In genomic region chr12:49741882-49742620, GRCh38 we compare ENCODE assay signal across 1 cellular context.
A peak's percentile ranks its signal among the peaks of the same experiment; 100 is the strongest.
TF ChIP-seq lines count a peak whose summit lies in the region.

No MANE protein-coding gene starts in this region.

TF ChIP-seq in HepG2, 621 proteins besides CTCF, POLR2A, EP300 and RAD21 (continued from another document and continues in another):
- TF ChIP-seq USF2 (IDR thresholded peaks at IDR 0.05; ENCODE audit: low read depth, low read length), result no peak
- no peak for TF ChIP-seq USF2 (CRISPR knock-in tag; IDR thresholded peaks at IDR 0.05; ENCODE audit: borderline replicate concordance)
- no peak for TF ChIP-seq ZNF766 (CRISPR knock-in tag; IDR thresholded peaks at IDR 0.05; ENCODE audit: borderline replicate concordance)
- TF ChIP-seq ZMYM4 (CRISPR knock-in tag; IDR thresholded peaks at IDR 0.05), result no peak
- TF ChIP-seq HOXD1 (CRISPR knock-in tag; IDR thresholded peaks at IDR 0.05), result no peak
- TF ChIP-seq GATAD1 (CRISPR knock-in tag; IDR thresholded peaks at IDR 0.05), result no peak
- no peak for TF ChIP-seq KIAA2018 (CRISPR knock-in tag; IDR thresholded peaks at IDR 0.05; ENCODE audit: borderline replicate concordance)
- TF ChIP-seq NCOA2 (CRISPR knock-in tag; IDR thresholded peaks at IDR 0.05), result peak; percentile 17; the same call in 1 of the 2 replicates
- TF ChIP-seq TBX2 (CRISPR knock-in tag; IDR thresholded peaks at IDR 0.05; ENCODE audit: borderline replicate concordance), result no peak; the same call in 1 of the 2 replicates
- no peak for TF ChIP-seq ZNF24 (IDR thresholded peaks at IDR 0.05)
- TF ChIP-seq MLLT10 (CRISPR knock-in tag; IDR thresholded peaks at IDR 0.05), result no peak
- TF ChIP-seq THAP9 (CRISPR knock-in tag; IDR thresholded peaks at IDR 0.05; ENCODE audit: borderline replicate concordance), result no peak
- TF ChIP-seq SNRNP70 (IDR thresholded peaks at IDR 0.05; ENCODE audit: low read depth, low read length), result no peak
- no peak for TF ChIP-seq ZNF230 (CRISPR knock-in tag; IDR thresholded peaks at IDR 0.05)
- no peak for TF ChIP-seq ZNF225 (CRISPR knock-in tag; IDR thresholded peaks at IDR 0.05)
- TF ChIP-seq ZNF737 (CRISPR knock-in tag; IDR thresholded peaks at IDR 0.05; ENCODE audit: borderline replicate concordance), result no peak
- TF ChIP-seq ZNF644 (CRISPR knock-in tag; IDR thresholded peaks at IDR 0.05; ENCODE audit: low read depth), result 0 out of 2 replicates have a peak, but pooled peaks have one; percentile 20
- TF ChIP-seq ZBTB10 (CRISPR knock-in tag; IDR thresholded peaks at IDR 0.05; ENCODE audit: borderline replicate concordance), result no peak
- no peak for TF ChIP-seq HOXA9 (CRISPR knock-in tag; IDR thresholded peaks at IDR 0.05; ENCODE audit: borderline replicate concordance)
- TF ChIP-seq PHF5A (CRISPR knock-in tag; IDR thresholded peaks at IDR 0.05; ENCODE audit: low read depth, unreplicated experiment), result no peak
- no peak for TF ChIP-seq YY1 (IDR thresholded peaks at IDR 0.05; ENCODE audit: insufficient read depth, insufficient replicate concordance, low read depth, low read length)
- 0 out of 2 replicates have a peak, but pooled peaks have one; percentile 32 for TF ChIP-seq TARDBP (CRISPR knock-in tag; IDR thresholded peaks at IDR 0.05)
- TF ChIP-seq POLR2G (IDR thresholded peaks at IDR 0.05; ENCODE audit: low read depth, low read length), result no peak; the same call in 1 of the 2 replicates
- TF ChIP-seq PREB (CRISPR knock-in tag; IDR thresholded peaks at IDR 0.05), result no peak
- TF ChIP-seq ZBTB1 (CRISPR knock-in tag; IDR thresholded peaks at IDR 0.05; ENCODE audit: borderline replicate concordance), result no peak
- no peak for TF ChIP-seq TRIM24 (CRISPR knock-in tag; IDR thresholded peaks at IDR 0.05)
- no peak for TF ChIP-seq XBP1 (CRISPR knock-in tag; IDR thresholded peaks at IDR 0.05)
- no peak for TF ChIP-seq ETS1 (CRISPR knock-in tag; IDR thresholded peaks at IDR 0.05)
- no peak for TF ChIP-seq CENPT (CRISPR knock-in tag; IDR thresholded peaks at IDR 0.05; ENCODE audit: low read depth)
- no peak for TF ChIP-seq TFE3 (CRISPR knock-in tag; IDR thresholded peaks at IDR 0.05)
- TF ChIP-seq MLX (CRISPR knock-in tag; IDR thresholded peaks at IDR 0.05), result no peak
- TF ChIP-seq TMF1 (CRISPR knock-in tag; IDR thresholded peaks at IDR 0.05; ENCODE audit: low read depth), result peak; percentile 27; the same call in 1 of the 2 replicates
- TF ChIP-seq ZNF333 (CRISPR knock-in tag; IDR thresholded peaks at IDR 0.05; ENCODE audit: borderline replicate concordance), result peak; percentile 31; the same call in 1 of the 2 replicates
